15 cellular contexts compared by ENCODE assay signal in the genomic region with DNA sequence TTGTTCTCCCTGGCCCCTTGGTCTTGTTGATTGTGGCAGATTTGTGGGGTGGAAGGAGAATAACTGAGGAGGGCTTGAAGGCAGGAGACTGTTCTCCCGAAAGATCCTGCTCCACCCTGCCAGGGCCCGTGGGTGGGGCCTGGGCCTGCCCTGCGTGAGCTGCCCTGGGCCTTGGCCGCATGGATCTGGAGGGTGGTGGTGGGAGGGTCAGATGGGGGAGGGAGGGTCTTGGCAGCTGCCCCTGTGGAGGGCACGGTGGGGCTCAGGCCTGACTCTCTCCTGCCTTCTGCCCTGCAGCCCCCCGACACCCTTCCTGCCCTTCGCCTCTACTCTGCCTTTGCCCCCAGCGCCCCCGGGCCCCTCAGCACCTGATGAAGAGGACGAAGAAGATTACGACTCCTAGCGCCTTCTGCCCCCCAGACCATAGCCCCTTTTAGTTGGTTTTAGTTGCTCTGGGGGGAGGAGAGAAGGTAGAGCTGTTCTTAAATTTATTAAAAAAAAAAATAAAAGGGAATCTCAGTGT. TPM values are rescaled to one million over a fixed set of nuclear protein-coding genes. Genes with fewer than 3 reads are reported as not detected.
A peak's percentile ranks its signal among the peaks of the same experiment; 100 is the strongest.
DNase-seq lines count a peak whose midpoint lies in the region; ATAC-seq and TF ChIP-seq lines count a peak whose summit lies in the region.
"Had no signal": no experiment of that assay in that cellular context is flagged by ENCODE, and none has a peak within 500 bp of the region (broad histone marks: within the 10 kb centered on the region; RNA-seq: fewer than 3 reads in every experiment).

No MANE protein-coding gene starts in this region.

- no peaks in the 10 kb centered on the region for H3K27me3 Mint-ChIP-seq in T-helper 2 cell treated with Interferon-gamma antibody and Interleukin-4, amounts not matched to agents 5 μg/mL and 100 μg/mL, for 36 hours (ENCODE audit: low read depth)
- H3K27me3 Mint-ChIP-seq: type B pancreatic cell had no signal

- peaks cover 14% of the 10 kb centered on the region for H3K4me1 Mint-ChIP-seq in T-helper 2 cell treated with Interferon-gamma antibody and Interleukin-4, amounts not matched to agents 5 μg/mL and 100 μg/mL, for 36 hours (ENCODE audit: low read depth)

- no peak for DNase-seq in T-helper 2 cell treated with Interferon-gamma antibody and Interleukin-4, amounts not matched to agents 5 μg/mL and 100 μg/mL, for 36 hours (ENCODE audit: low spot score)
- DNase-seq in T-helper 2 cell, result no peak
- no peak for DNase-seq in RWPE2 (ENCODE audit: low spot score)
- no peak for DNase-seq in esophagus muscularis mucosa (ENCODE audit: extremely low spot score)
- no peak for DNase-seq in skeletal muscle cell (ENCODE audit: low read depth)
- no peak for DNase-seq in cerebellar nuclear complex (lab: John Stamatoyannopoulos, UW)
- DNase-seq: amniotic stem cell; Kasumi-1; mesendoderm; NCI-H526 treated with DMSO at 0.1 percent for 48 hours; stimulated activated CD4-positive, alpha-beta T cell treated with anti-CD3 and anti-CD28 coated beads, Interleukin-2, amount 100 ng/mL, for 48 hours had no signal

- H3K27ac Mint-ChIP-seq in T-helper 2 cell treated with Interferon-gamma antibody and Interleukin-4, amounts not matched to agents 5 μg/mL and 100 μg/mL, for 36 hours, result peak overlapping the region; percentile 31
- H3K27ac Mint-ChIP-seq: type B pancreatic cell had no signal

- TF ChIP-seq POLR2A in esophagus muscularis mucosa (IDR thresholded peaks at IDR 0.05; ENCODE audit: low read depth), result no peak

- no peaks in the 10 kb centered on the region for H3K9me3 Mint-ChIP-seq in T-helper 2 cell treated with Interferon-gamma antibody and Interleukin-4, amounts not matched to agents 5 μg/mL and 100 μg/mL, for 36 hours
- H3K9me3 Mint-ChIP-seq: type B pancreatic cell had no signal

- no peak overlapping the region for H3K4me3 ChIP-seq in RWPE2 (ENCODE audit: severe bottlenecking)
- H3K4me3 ChIP-seq in esophagus muscularis mucosa, result peak overlapping the region in 3 of 4 donors; percentile 68 to 93 (median 82)
- peak overlapping the region; percentile 75 for H3K4me3 ChIP-seq in skeletal muscle cell (ENCODE audit: low read depth, low read length)

- H3K9me3 ChIP-seq in RWPE2 (ENCODE audit: severe bottlenecking) (no peaks in the 10 kb centered on the region), esophagus muscularis mucosa (no peaks in the 10 kb centered on the region)

- H3K27me3 ChIP-seq in RWPE2 (ENCODE audit: insufficient read depth, poor library complexity, severe bottlenecking) (no peaks in the 10 kb centered on the region), esophagus muscularis mucosa (no peaks in the 10 kb centered on the region)

- peak overlapping the region; percentile 91 for H3K4me3 Mint-ChIP-seq in T-helper 2 cell treated with Interferon-gamma antibody and Interleukin-4, amounts not matched to agents 5 μg/mL and 100 μg/mL, for 36 hours

- H3K27ac ChIP-seq in RWPE2 (ENCODE audit: poor library complexity, severe bottlenecking) (peak overlapping the region; percentile 98), esophagus muscularis mucosa (replicated peaks in 1 of 4) (peak overlapping the region in 1 of 4 donors; percentile 97)

- 98% methylated on average over 5 of the region's 12 CpGs for WGBS in esophagus muscularis mucosa

- no peak for TF ChIP-seq EP300 in esophagus muscularis mucosa (IDR thresholded peaks at IDR 0.05)

- intact Hi-C loops in esophagus muscularis mucosa (cut with DNase I), result loop anchor here (5.0 to 10.0 kb wide), 2 partner anchors 36 to 64 kb away; no protein-coding TSS in a partner anchor

- TF ChIP-seq CTCF in RWPE2 (IDR thresholded peaks at IDR 0.05; ENCODE audit: poor library complexity, severe bottlenecking), result no peak
- no peak for TF ChIP-seq CTCF in esophagus muscularis mucosa (IDR thresholded peaks at IDR 0.05)

- H3K36me3 ChIP-seq in RWPE2 (ENCODE audit: low read depth) (peaks cover 51% of the 10 kb centered on the region), esophagus muscularis mucosa (peaks cover 7 to 39% (median 28%) of the 10 kb centered on the region in 4 donors)

- H3K36me3 Mint-ChIP-seq in T-helper 2 cell treated with Interferon-gamma antibody and Interleukin-4, amounts not matched to agents 5 μg/mL and 100 μg/mL, for 36 hours (ENCODE audit: low read depth), result peaks cover 28% of the 10 kb centered on the region

- no peak for ATAC-seq in RWPE2 (ENCODE audit: low read depth)
- ATAC-seq in HG02588 (IDR thresholded peaks at IDR 0.05; ENCODE audit: unreplicated experiment), result no peak
- ATAC-seq in HG02884 (IDR thresholded peaks at IDR 0.05; ENCODE audit: unreplicated experiment), result no peak

- H3K4me1 ChIP-seq in RWPE2 (ENCODE audit: insufficient read depth, poor library complexity, severe bottlenecking) (peaks cover 29% of the 10 kb centered on the region), esophagus muscularis mucosa (peaks cover 33 to 44% (median 41%) of the 10 kb centered on the region in 4 donors)

RNA-seq across cellular contexts. Expression of a gene that starts 1.9 kb away (rescaled TPM):
- total RNA-seq in esophagus muscularis mucosa, result 100 to 1,000 TPM in 2 of 4 donors, 10 to 100 TPM in 2; 78.4 to 122 (median 101) TPM

RNA-seq across cellular contexts. Expression of a gene that starts 2.2 kb away (rescaled TPM):
- 10 to 100 TPM; 18.2 to 56.0 (median 28.0) TPM for total RNA-seq in esophagus muscularis mucosa

RNA-seq across cellular contexts. Expression of a gene that starts 20.9 kb away (rescaled TPM):
- total RNA-seq in esophagus muscularis mucosa, result 10 to 100 TPM in 1 of 4 donors, 1 to 10 TPM in 2, not detected in 1; 3.2 to 47.2 (median 8.7) TPM
- total RNA-seq: frontal cortex had no signal

RNA-seq across cellular contexts. Expression of a gene that starts 24.2 kb away (rescaled TPM):
- not detected for total RNA-seq in esophagus muscularis mucosa
- total RNA-seq: frontal cortex had no signal

RNA-seq across cellular contexts. Expression of a gene that starts 30.6 kb away (rescaled TPM):
- 10 to 100 TPM; 63.5 to 99.5 (median 84.6) TPM for total RNA-seq in esophagus muscularis mucosa
